ENCODE assay signal across 15 cellular contexts in the genomic region with DNA sequence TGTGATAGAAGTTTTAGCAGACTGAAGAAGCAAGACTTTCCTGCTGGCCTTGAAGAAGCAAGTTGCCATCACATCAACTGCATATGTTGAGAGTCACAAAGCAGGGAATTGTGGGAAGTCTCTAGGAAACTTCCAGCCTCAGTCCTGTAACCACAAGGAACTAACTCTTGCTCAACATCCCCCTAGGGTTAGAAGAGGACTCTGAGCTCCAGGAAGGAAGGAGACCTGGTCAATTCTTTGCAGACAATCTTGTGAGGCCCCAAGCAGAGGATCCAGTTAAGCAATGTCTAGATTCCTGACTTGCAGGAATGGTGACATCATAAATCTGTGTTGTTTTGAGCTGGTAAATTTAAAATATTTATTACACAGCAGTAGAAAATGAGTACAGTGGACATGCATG. TPM values are rescaled to one million over a fixed set of nuclear protein-coding genes. Genes with fewer than 3 reads are reported as not detected.
DNase-seq lines count a peak whose midpoint lies in the region; ATAC-seq and TF ChIP-seq lines count a peak whose summit lies in the region.
"Had no signal": no experiment of that assay in that cellular context is flagged by ENCODE, and none has a peak within 500 bp of the region (broad histone marks: within the 10 kb centered on the region; RNA-seq: fewer than 3 reads in every experiment).

No MANE protein-coding gene starts in this region.

- TF ChIP-seq EP300 in gastroesophageal sphincter (IDR thresholded peaks at IDR 0.05): no peak

- H3K9me3 ChIP-seq in gastroesophageal sphincter (no peaks in the 10 kb centered on the region), esophagus squamous epithelium (peaks cover 0 to 3% (median 0%) of the 10 kb centered on the region in 3 donors)
- H3K9me3 ChIP-seq: sigmoid colon, transverse colon had no signal

- H3K4me3 ChIP-seq in gastroesophageal sphincter (no peak overlapping the region), H7 (ENCODE audit: insufficient read depth, low read depth, low read length) (no peak overlapping the region), esophagus squamous epithelium (no peak overlapping the region)
- H3K4me3 ChIP-seq: dorsolateral prefrontal cortex, sigmoid colon, transverse colon had no signal

- H3K4me1 ChIP-seq in gastroesophageal sphincter (no peaks in the 10 kb centered on the region), esophagus squamous epithelium (no peaks in the 10 kb centered on the region)
- H3K4me1 ChIP-seq: sigmoid colon, transverse colon had no signal

- DNase-seq in AG08395 (ENCODE audit: low spot score): peak; percentile 76
- DNase-seq in HS-5 (ENCODE audit: low read depth): peak; percentile 45
- peak; percentile 34 for DNase-seq in T1000 (lab: John Stamatoyannopoulos, UW)
- no peak for DNase-seq in HEK293T (ENCODE audit: extremely low spot score)
- DNase-seq in H7: no peak
- no peak for DNase-seq in iPS-NIHi7 (ENCODE audit: extremely low spot score)
- DNase-seq in esophagus squamous epithelium (lab: John Stamatoyannopoulos, UW): no peak
- DNase-seq: dorsolateral prefrontal cortex, NCI-H1694 treated with DMSO at 0.1 percent for 48 hours, sigmoid colon, transverse colon had no signal

- TF ChIP-seq POLR2A in gastroesophageal sphincter (IDR thresholded peaks at IDR 0.05) (no peak), esophagus squamous epithelium (IDR thresholded peaks at IDR 0.05) (no peak)

- intact Hi-C loops in esophagus squamous epithelium (cut with DNase I): loop anchor here (10.0 kb wide), 1 partner anchor 161 kb away; no protein-coding TSS in a partner anchor

- no peaks in the 10 kb centered on the region for H3K36me3 ChIP-seq in gastroesophageal sphincter
- no peaks in the 10 kb centered on the region for H3K36me3 ChIP-seq in H7 (replicated peaks; ENCODE audit: control insufficient read depth, insufficient read depth, low read length)
- H3K36me3 ChIP-seq in esophagus squamous epithelium: no peaks in the 10 kb centered on the region
- H3K36me3 ChIP-seq: sigmoid colon, transverse colon had no signal

- H3K27me3 ChIP-seq in gastroesophageal sphincter (no peaks in the 10 kb centered on the region), H7 (ENCODE audit: control insufficient read depth, insufficient read depth, low read length) (no peaks in the 10 kb centered on the region), esophagus squamous epithelium (no peaks in the 10 kb centered on the region)
- H3K27me3 ChIP-seq: dorsolateral prefrontal cortex, sigmoid colon, transverse colon had no signal

- TF ChIP-seq CTCF in gastroesophageal sphincter (IDR thresholded peaks at IDR 0.05): no peak
- TF ChIP-seq CTCF in esophagus squamous epithelium (IDR thresholded peaks at IDR 0.05): no peak

- CTCF ChIA-PET in HEK293T (lab: Yijun Ruan, JAX): no interaction called here

- peak; percentile 34 for ATAC-seq in gastroesophageal sphincter
- ATAC-seq: activated naive CD4-positive, alpha-beta T cell treated with anti-CD3 and anti-CD28 coated beads, Interleukin-2, amount 50 U/mL, for 72 hours had no signal

- H3K27ac ChIP-seq in gastroesophageal sphincter (no peak overlapping the region), esophagus squamous epithelium (no peak overlapping the region)
- H3K27ac ChIP-seq: dorsolateral prefrontal cortex, sigmoid colon, transverse colon had no signal

- POLR2A ChIA-PET in HEK293T (lab: Yijun Ruan, JAX): no interaction called here

TF ChIP-seq in HEK293T, 16 proteins besides CTCF, POLR2A, EP300 and RAD21:
- TF ChIP-seq PKNOX1 (IDR thresholded peaks at IDR 0.05) (no peak), FOXA1 (IDR thresholded peaks at IDR 0.05) (no peak), ZNF384 (IDR thresholded peaks at IDR 0.05) (no peak), LEF1 (IDR thresholded peaks at IDR 0.05; ENCODE audit: borderline replicate concordance) (no peak), FOXK2 (IDR thresholded peaks at IDR 0.05) (no peak), NFRKB (IDR thresholded peaks at IDR 0.05) (no peak), HDGF (IDR thresholded peaks at IDR 0.05; ENCODE audit: borderline replicate concordance) (no peak)

RNA-seq across cellular contexts. Expression of gene ZNF366, which starts 18.6 kb away (rescaled TPM):
- total RNA-seq in gastroesophageal sphincter: 1 to 10 TPM; 2.8 to 6.5 (median 4.9) TPM
- total RNA-seq in H7 (2014; rRNA removed; shearing (Covaris generic)): not detected in 2 replicates
- total RNA-seq in esophagus squamous epithelium: 1 to 10 TPM in 2 of 4 donors, under 1 TPM in 2; 0.48 to 2.9 (median 1.4) TPM
- total RNA-seq: activated naive CD4-positive, alpha-beta T cell treated with anti-CD3 and anti-CD28 coated beads, Interleukin-2, amount 50 U/mL, for 72 hours; B cell; T-helper 2 cell treated with Interferon-gamma antibody and Interleukin-4, amounts not matched to agents 100 ng/mL and 5 ng/mL, for 36 hours had no signal

Comparison
In these comparisons a context has a peak if more than half of its experiments do, and no peak if none do; other contexts are left out.
1. DNase-seq: peak in AG08395 (single experiment), HS-5 (single experiment) and T1000 (single experiment); none in HEK293T (single experiment), H7 (single experiment), iPS-NIHi7 (single experiment) and esophagus squamous epithelium (single experiment).